15 cellular contexts compared by ENCODE assay signal in the genomic region with DNA sequence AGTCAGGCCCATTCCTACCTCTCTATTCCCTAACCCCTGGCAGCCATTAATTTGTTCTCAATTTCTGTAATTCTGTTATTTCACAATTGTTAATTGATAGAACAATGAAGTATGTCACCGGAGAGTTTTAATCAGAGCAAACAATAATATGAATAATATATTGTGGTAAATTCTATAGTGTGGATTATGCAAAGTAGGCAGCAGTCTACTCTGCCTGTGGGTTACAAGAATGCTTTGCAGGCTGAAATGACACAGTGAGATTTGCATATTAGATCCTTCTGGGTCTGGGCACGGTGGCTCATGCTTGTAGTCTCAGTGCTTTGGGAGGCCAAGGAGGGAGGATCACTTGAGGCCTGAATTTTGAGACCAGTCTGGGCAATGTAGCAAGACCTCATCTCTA. TPM values are rescaled to one million over a fixed set of nuclear protein-coding genes. Genes with fewer than 3 reads are reported as not detected.
DNase-seq lines count a peak whose midpoint lies in the region; ATAC-seq and TF ChIP-seq lines count a peak whose summit lies in the region.
"Had no signal": no experiment of that assay in that cellular context is flagged by ENCODE, and none has a peak within 500 bp of the region (broad histone marks: within the 10 kb centered on the region; RNA-seq: fewer than 3 reads in every experiment).

No MANE protein-coding gene starts in this region.

- no peaks in the 10 kb centered on the region for H4K20me1 ChIP-seq in Karpas-422 (ENCODE audit: insufficient read depth, low read depth, low read length)

- peaks cover 98% of the 10 kb centered on the region for H3K36me3 Mint-ChIP-seq in activated T-cell treated with anti-CD3 and anti-CD28 coated beads, Interleukin-2, amount 50 U/mL, for 24 hours (ENCODE audit: low read depth)
- peaks cover 23% of the 10 kb centered on the region for H3K36me3 Mint-ChIP-seq in T-helper 17 cell (ENCODE audit: low read depth)

- DNase-seq in activated T-cell treated with anti-CD3 and anti-CD28 coated beads, Interleukin-2, amount 50 U/mL, for 24 hours: peak; percentile 7
- DNase-seq in activated T-cell treated with anti-CD3 and anti-CD28 coated beads, Interleukin-2, amount 50 U/mL, for 1 hour: no peak
- DNase-seq in Karpas-422 (peak; percentile 61), T-helper 17 cell (no peak), erythroblast (lab: John Stamatoyannopoulos, UW) (no peak), AML-193 (lab: John Stamatoyannopoulos, UW) (no peak)
- DNase-seq: ACHN; C1 segment of cervical spinal cord; CD4-positive, alpha-beta T cell; DMS79; EL; HCEC 1CT; HFFc6 had no signal

- H3K9me3 Mint-ChIP-seq in activated T-cell treated with anti-CD3 and anti-CD28 coated beads, Interleukin-2, amount 50 U/mL, for 24 hours: no peaks in the 10 kb centered on the region
- H3K9me3 Mint-ChIP-seq: CD4-positive, alpha-beta T cell; HFFc6 had no signal

- no peak for TF ChIP-seq POLR2A in erythroblast (IDR thresholded peaks at IDR 0.05; ENCODE audit: low read length)

- no peak overlapping the region for H2AFZ ChIP-seq in Karpas-422 (ENCODE audit: low read length)

- ATAC-seq in T-helper 17 cell: no peak
- ATAC-seq in GM19455 (IDR thresholded peaks at IDR 0.05; ENCODE audit: unreplicated experiment): no peak

- no peaks in the 10 kb centered on the region for H3K4me1 Mint-ChIP-seq in activated T-cell treated with anti-CD3 and anti-CD28 coated beads, Interleukin-2, amount 50 U/mL, for 24 hours (ENCODE audit: low read depth)
- peaks cover 12% of the 10 kb centered on the region for H3K4me1 Mint-ChIP-seq in T-helper 17 cell
- H3K4me1 Mint-ChIP-seq: B cell had no signal

- H3K4me1 ChIP-seq in Karpas-422 (ENCODE audit: low read length): peaks cover 15% of the 10 kb centered on the region

- H3K27ac ChIP-seq in Karpas-422 (ENCODE audit: low read length): 0 out of 2 replicates have a peak overlapping the region, but pooled peaks have one; percentile 9

- no peak overlapping the region for H3K27ac Mint-ChIP-seq in activated T-cell treated with anti-CD3 and anti-CD28 coated beads, Interleukin-2, amount 50 U/mL, for 24 hours
- peak overlapping the region; percentile 27 for H3K27ac Mint-ChIP-seq in T-helper 17 cell
- H3K27ac Mint-ChIP-seq: B cell; CD4-positive, alpha-beta T cell had no signal

- no peaks in the 10 kb centered on the region for H3K27me3 Mint-ChIP-seq in activated T-cell treated with anti-CD3 and anti-CD28 coated beads, Interleukin-2, amount 50 U/mL, for 24 hours
- H3K27me3 Mint-ChIP-seq in T-helper 17 cell: no peaks in the 10 kb centered on the region
- H3K27me3 Mint-ChIP-seq: B cell; CD4-positive, alpha-beta T cell had no signal

- H3K79me2 ChIP-seq in Karpas-422 (ENCODE audit: low read length): no peaks in the 10 kb centered on the region

- H3K9ac ChIP-seq in Karpas-422 (ENCODE audit: low read length): no peak overlapping the region

- H3K4me2 ChIP-seq in Karpas-422 (ENCODE audit: low read depth, low read length, poor library complexity, severe bottlenecking): no peak overlapping the region

- no peak overlapping the region for H3K4me3 Mint-ChIP-seq in activated T-cell treated with anti-CD3 and anti-CD28 coated beads, Interleukin-2, amount 50 U/mL, for 24 hours
- no peak overlapping the region for H3K4me3 Mint-ChIP-seq in T-helper 17 cell
- H3K4me3 Mint-ChIP-seq: B cell; CD4-positive, alpha-beta T cell; HFFc6 had no signal

- H3K9me3 ChIP-seq in Karpas-422 (ENCODE audit: low read length) (no peaks in the 10 kb centered on the region), T-helper 17 cell (ENCODE audit: control insufficient read depth, low read length, poor library complexity, severe bottlenecking) (no peaks in the 10 kb centered on the region)

- no peaks in the 10 kb centered on the region for H3K27me3 ChIP-seq in Karpas-422 (ENCODE audit: low read length)

- no peaks in the 10 kb centered on the region for H3K9me2 ChIP-seq in Karpas-422 (replicated peaks; ENCODE audit: insufficient read depth, low read length)

- no peak overlapping the region for H3K4me3 ChIP-seq in Karpas-422 (ENCODE audit: low read length)

- peaks cover 47% of the 10 kb centered on the region for H3K36me3 ChIP-seq in Karpas-422 (ENCODE audit: insufficient read depth, low read length)

RNA-seq across cellular contexts. Expression of a gene that starts 12.4 kb away (rescaled TPM):
- 88.1 and 108 TPM in 2 replicates for total RNA-seq in Karpas-422 (2014; rRNA removed; shearing (Covaris generic); ENCODE audit: low replicate concordance)
- total RNA-seq in T-helper 17 cell: 100 to 1,000 TPM; 101 to 102 TPM

RNA-seq across cellular contexts. Expression of a gene that starts 16.8 kb away (rescaled TPM):
- total RNA-seq in Karpas-422 (2014; rRNA removed; shearing (Covaris generic); ENCODE audit: low replicate concordance): 169 and 275 TPM in 2 replicates
- total RNA-seq in T-helper 17 cell: 10 to 100 TPM; 48.2 to 55.3 TPM

Comparison
In these comparisons a context has a peak if more than half of its experiments do, and no peak if none do; other contexts are left out.
1. DNase-seq: peak in activated T-cell treated with anti-CD3 and anti-CD28 coated beads, Interleukin-2, amount 50 U/mL, for 24 hours (single experiment) and Karpas-422 (single experiment); none in activated T-cell treated with anti-CD3 and anti-CD28 coated beads, Interleukin-2, amount 50 U/mL, for 1 hour (single experiment), T-helper 17 cell (0 of 3), erythroblast (0 of 2) and AML-193 (0 of 2).